In the genomic region with DNA sequence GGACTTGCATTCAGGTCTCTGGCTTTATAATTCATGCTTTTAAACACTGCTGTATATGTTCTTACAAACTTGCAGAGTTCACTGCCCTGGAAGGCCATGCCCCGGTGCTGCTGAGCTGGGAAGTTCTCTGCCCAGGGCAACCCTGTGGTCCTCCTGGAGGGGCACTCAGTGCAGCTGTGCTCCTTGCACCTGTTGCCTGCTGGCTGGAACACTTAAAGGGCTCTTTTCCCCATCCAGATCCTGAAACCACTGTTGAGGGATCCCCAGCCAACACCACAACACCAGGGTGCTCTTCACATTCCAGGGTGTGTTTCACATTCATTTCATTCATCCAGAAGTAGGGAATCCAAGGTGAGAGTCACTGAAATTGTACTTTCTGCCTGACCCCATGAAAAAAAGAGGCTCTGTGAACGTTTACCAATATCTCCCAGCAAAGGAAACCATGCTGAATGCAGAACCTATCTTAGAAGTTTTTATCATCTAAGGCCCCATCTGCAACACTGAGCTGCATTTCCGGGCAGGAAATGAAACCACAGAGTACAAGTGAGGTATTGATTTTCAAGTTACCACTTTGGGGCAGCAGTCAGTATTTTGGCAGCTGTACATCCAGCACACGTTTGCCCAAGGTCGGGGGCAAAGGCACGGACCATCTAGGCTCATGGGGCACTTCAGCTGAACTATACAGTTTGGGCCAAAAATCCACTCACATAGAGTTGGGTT, we compare ENCODE assay signal across 9 cellular contexts. TPM values are rescaled to one million over a fixed set of nuclear protein-coding genes. Genes with fewer than 3 reads are reported as not detected.
DNase-seq lines count a peak whose midpoint lies in the region; ATAC-seq, FAIRE-seq and TF ChIP-seq lines count a peak whose summit lies in the region.
"Had no signal": no experiment of that assay in that cellular context is flagged by ENCODE, and none has a peak within 500 bp of the region (broad histone marks: within the 10 kb centered on the region; RNA-seq: fewer than 3 reads in every experiment).

No MANE protein-coding gene starts in this region.

- no peaks in the 10 kb centered on the region for H3K36me3 Mint-ChIP-seq in MCF 10A (ENCODE audit: insufficient read depth, unreplicated experiment)
- H3K36me3 Mint-ChIP-seq in central memory CD8-positive, alpha-beta T cell (ENCODE audit: insufficient read depth): peaks cover 6% of the 10 kb centered on the region

- no peaks in the 10 kb centered on the region for H3K79me2 ChIP-seq in mammary epithelial cell (ENCODE audit: insufficient read depth, low read length)

- H3K27ac ChIP-seq in mammary epithelial cell (ENCODE audit: insufficient read depth, low read depth, low read length): no peak overlapping the region

- in situ Hi-C loops in mammary epithelial cell (cut with MboI; ENCODE audit: low sequenced_read_pairs in 2 of 2): no loop called here

- H4K20me1 ChIP-seq in mammary epithelial cell (ENCODE audit: insufficient read depth, low read length): no peaks in the 10 kb centered on the region

- no peaks in the 10 kb centered on the region for H3K27me3 ChIP-seq in mammary epithelial cell (ENCODE audit: insufficient read depth, low read length)

- BruUV-seq in mammary epithelial cell (replicated peaks; lab: Mats Ljungman, UMichigan) (no TSS peak), MCF 10A (replicated peaks; lab: Mats Ljungman, UMichigan) (no TSS peak)

- no peaks in the 10 kb centered on the region for H3K27me3 Mint-ChIP-seq in MCF 10A (ENCODE audit: insufficient read depth, unreplicated experiment)
- H3K27me3 Mint-ChIP-seq in central memory CD8-positive, alpha-beta T cell: no peaks in the 10 kb centered on the region

- peaks cover 14% of the 10 kb centered on the region for H3K4me1 Mint-ChIP-seq in MCF 10A (ENCODE audit: insufficient read depth, unreplicated experiment)
- peaks cover 79% of the 10 kb centered on the region for H3K4me1 Mint-ChIP-seq in central memory CD8-positive, alpha-beta T cell
- H3K4me1 Mint-ChIP-seq: neural crest cell had no signal

- intact Hi-C loops in mammary epithelial cell (cut with micrococcal nuclease) (no loop called here), MCF 10A (cut with micrococcal nuclease) (no loop called here)

- ATAC-seq in HG03045 (IDR thresholded peaks at IDR 0.05; ENCODE audit: unreplicated experiment): peak; percentile 64
- ATAC-seq in central memory CD8-positive, alpha-beta T cell (replicated peaks; ENCODE audit: extremely low read depth, poor library complexity, severe bottlenecking): peak; percentile 93

- no peak overlapping the region for H3K4me3 Mint-ChIP-seq in MCF 10A (ENCODE audit: unreplicated experiment)
- H3K4me3 Mint-ChIP-seq in central memory CD8-positive, alpha-beta T cell: peak overlapping the region; percentile 76
- H3K4me3 Mint-ChIP-seq: neural crest cell had no signal

- TF ChIP-seq CTCF in mammary epithelial cell (conservative IDR thresholded peaks at IDR 0.05 in 1 of 2, IDR thresholded peaks at IDR 0.05 in 1 of 2; ENCODE audit: extremely low read depth in 1 of 2, insufficient read depth in 1 of 2, low read depth in 1 of 2, low read length in 2 of 2) (no peak), MCF 10A (IDR thresholded peaks at IDR 0.05; ENCODE audit: unreplicated experiment) (no peak)

- POLR2A ChIA-PET in MCF 10A (lab: Yijun Ruan, JAX): interaction anchor here (1.6 to 4.0 kb wide), 3 partner anchors 11 to 17 kb away, joined by 4 to 20 read pairs (median 5); a partner anchor contains a TSS

- no peaks in the 10 kb centered on the region for H3K36me3 ChIP-seq in mammary epithelial cell (ENCODE audit: insufficient read depth, low read length)

- CTCF ChIA-PET in mammary epithelial cell (lab: Charles Lee; ENCODE audit: low non-redundant PET): no interaction called here
- CTCF ChIA-PET in MCF 10A (lab: Yijun Ruan, JAX): interaction anchor here (0.6 to 13.0 kb wide), 11 partner anchors 9 to 1672 kb away, joined by 3 to 74 read pairs (median 4); no protein-coding TSS in a partner anchor

- peaks cover 26% of the 10 kb centered on the region for H3K4me1 ChIP-seq in mammary epithelial cell (ENCODE audit: insufficient read depth, low read length)

- H2AFZ ChIP-seq in mammary epithelial cell (ENCODE audit: low read depth, low read length): peak overlapping the region; percentile 65

- H3K4me3 ChIP-seq in mammary epithelial cell (replicated peaks in 1 of 3; ENCODE audit: insufficient read depth in 1 of 3, low read depth in 2 of 3, low read length in 3 of 3): no peak overlapping the region

- DNase-seq in mammary epithelial cell (no peak), MCF 10A (ENCODE audit: unreplicated experiment) (no peak), RPMI8226 (peak; percentile 87), NCI-H1436 treated with DMSO at 0.1 percent for 48 hours (lab: John Stamatoyannopoulos, UW) (no peak), frontal cortex (ENCODE audit: low spot score in 2 of 2) (no peak), SK-N-DZ (ENCODE audit: low spot score) (no peak)
- DNase-seq in central memory CD8-positive, alpha-beta T cell (ENCODE audit: low spot score in 2 of 2): peak; percentile 28 to 49

- no peak overlapping the region for H3K4me2 ChIP-seq in mammary epithelial cell (ENCODE audit: insufficient read depth, low read depth, low read length)

- H3K9me3 ChIP-seq in mammary epithelial cell (replicated peaks; ENCODE audit: insufficient read depth, low read length): no peaks in the 10 kb centered on the region

- H3K27ac Mint-ChIP-seq in MCF 10A (ENCODE audit: low read depth, unreplicated experiment): no peak overlapping the region
- H3K27ac Mint-ChIP-seq in central memory CD8-positive, alpha-beta T cell (ENCODE audit: low read depth): peak overlapping the region; percentile 86

- H3K9me3 Mint-ChIP-seq in MCF 10A (ENCODE audit: unreplicated experiment): peaks cover 7% of the 10 kb centered on the region
- no peaks in the 10 kb centered on the region for H3K9me3 Mint-ChIP-seq in central memory CD8-positive, alpha-beta T cell

- WGBS in mammary epithelial cell (ENCODE audit: low coverage, missing lambda C conversion rate): 26% methylated on average over 6 of the region's 6 CpGs

- FAIRE-seq in frontal cortex (lab: Jason Lieb, UNC): no peak

- no peak overlapping the region for H3K9ac ChIP-seq in mammary epithelial cell (ENCODE audit: insufficient read depth, low read length)

- dilution Hi-C loops in mammary epithelial cell (cut with HindIII; ENCODE audit: low sequenced_read_pairs): no loop called here

RNA-seq across cellular contexts. Expression of a gene that starts 16.4 kb away (rescaled TPM):
- total RNA-seq in mammary epithelial cell: 10 to 100 TPM; 34.3 to 75.0 TPM
- polyA plus RNA-seq in mammary epithelial cell: 87.6 TPM
- polyA minus RNA-seq in mammary epithelial cell: 83.3 TPM
- 26.7 and 27.7 TPM in 2 replicates for total RNA-seq in MCF 10A (2022)
- total RNA-seq in frontal cortex: 0.41 TPM
- not detected in 2 replicates for polyA plus RNA-seq in SK-N-DZ (2014; cell fraction: cytosol; rRNA removed)
- polyA plus RNA-seq in SK-N-DZ (2014; cell fraction: nucleus; rRNA removed): not detected in 2 replicates

Comparison
In these comparisons a context has a peak if more than half of its experiments do, and no peak if none do; other contexts are left out.
1. DNase-seq: peak in RPMI8226 (single experiment) and central memory CD8-positive, alpha-beta T cell (2 of 2); none in mammary epithelial cell (single experiment), MCF 10A (single experiment), NCI-H1436 treated with DMSO at 0.1 percent for 48 hours (single experiment), frontal cortex (0 of 2) and SK-N-DZ (single experiment).
2. RNA of a gene that starts 16.4 kb away (total RNA-seq): 34.3 to 75.0 TPM in mammary epithelial cell and 26.7 to 27.7 TPM in MCF 10A; 0.41 TPM in frontal cortex (single experiment); every median in the first group is over 10 times any median in the second.